8 cellular contexts compared by ENCODE assay signal in genomic region chr19:50432221-50432626, GRCh38. TPM values are rescaled to one million over a fixed set of nuclear protein-coding genes. Genes with fewer than 3 reads are reported as not detected.
DNase-seq lines count a peak whose midpoint lies in the region; ATAC-seq lines count a peak whose summit lies in the region.

No MANE protein-coding gene starts in this region.

- peak overlapping the region; percentile 55 for H2AFZ ChIP-seq in neuron (ENCODE audit: low read depth, low read length)

- H3K36me3 ChIP-seq in MG63 = no peaks in the 10 kb centered on the region
- H3K36me3 ChIP-seq in ectodermal cell (ENCODE audit: control insufficient read depth, insufficient read depth, low read length) = no peaks in the 10 kb centered on the region
- H3K36me3 ChIP-seq in neuron (ENCODE audit: insufficient read depth, low read length) = no peaks in the 10 kb centered on the region

- H3K27me3 ChIP-seq in MG63 (peaks cover 27% of the 10 kb centered on the region), ectodermal cell (ENCODE audit: control insufficient read depth, insufficient read depth, low read length, poor library complexity, severe bottlenecking) (peaks cover 10% of the 10 kb centered on the region), neuron (ENCODE audit: insufficient read depth, low read length) (peaks cover 33% of the 10 kb centered on the region)

- H3K4me1 ChIP-seq in ectodermal cell (ENCODE audit: control insufficient read depth, insufficient read depth, low read length) = peaks cover 14% of the 10 kb centered on the region
- peaks cover 9% of the 10 kb centered on the region for H3K4me1 ChIP-seq in neuron (ENCODE audit: insufficient read depth, low read length)

- DNase-seq in MG63 = no peak
- no peak for DNase-seq in islet precursor cell
- no peak for DNase-seq in SW480 (ENCODE audit: low spot score)

- no peak overlapping the region for H3K27ac ChIP-seq in ectodermal cell (ENCODE audit: insufficient read depth, low read depth, low read length, poor library complexity, severe bottlenecking)

- ATAC-seq in GM18867 (IDR thresholded peaks at IDR 0.05; ENCODE audit: unreplicated experiment) (peak; percentile 6), GM18517 (IDR thresholded peaks at IDR 0.05; ENCODE audit: unreplicated experiment) (no peak), HG03097 (IDR thresholded peaks at IDR 0.05; ENCODE audit: low FRiP score, unreplicated experiment) (no peak)

- 2% methylated on average over 27 of the region's 27 CpGs for WGBS in ectodermal cell, 2 experiments

- H3K4me3 ChIP-seq in MG63 (peak overlapping the region; percentile 42), ectodermal cell (ENCODE audit: insufficient read depth, low read depth, low read length) (peak overlapping the region; percentile 37), neuron (ENCODE audit: low read length) (peak overlapping the region; percentile 53)

- H3K9me3 ChIP-seq in MG63 (no peaks in the 10 kb centered on the region), ectodermal cell (ENCODE audit: control insufficient read depth, low read length) (no peaks in the 10 kb centered on the region), neuron (ENCODE audit: low read length) (no peaks in the 10 kb centered on the region)

RNA-seq across cellular contexts. Expression of gene MYBPC2, which starts 0.5 kb away (rescaled TPM):
- 0.03 TPM in 1 of 2 replicates, not detected in the other for total RNA-seq in MG63 (2014; rRNA removed; shearing (Covaris generic); ENCODE audit: low replicate concordance)
- 0.87 TPM for polyA plus RNA-seq in ectodermal cell (2013, experiment 1 of 4)
- polyA plus RNA-seq in ectodermal cell (2013, experiment 2 of 4) = 0.98 TPM
- polyA plus RNA-seq in ectodermal cell (2013, experiment 3 of 4) = 0.59 TPM
- 1.0 TPM for polyA plus RNA-seq in ectodermal cell (2013, experiment 4 of 4)

RNA-seq across cellular contexts. Expression of gene SPIB, which starts 13.5 kb away (rescaled TPM):
- not detected in 2 replicates for total RNA-seq in MG63 (2014; rRNA removed; shearing (Covaris generic); ENCODE audit: low replicate concordance)
- 0.28 TPM for polyA plus RNA-seq in ectodermal cell (2013, experiment 1 of 4)
- 0.16 TPM for polyA plus RNA-seq in ectodermal cell (2013, experiment 2 of 4)
- 0.21 TPM for polyA plus RNA-seq in ectodermal cell (2013, experiment 3 of 4)
- 0.16 TPM for polyA plus RNA-seq in ectodermal cell (2013, experiment 4 of 4)

RNA-seq across cellular contexts. Expression of gene EMC10, which starts 44.1 kb away (rescaled TPM):
- 98.5 and 127 TPM in 2 replicates for total RNA-seq in MG63 (2014; rRNA removed; shearing (Covaris generic); ENCODE audit: low replicate concordance)
- 92.1 TPM for polyA plus RNA-seq in ectodermal cell (2013, experiment 1 of 4)
- polyA plus RNA-seq in ectodermal cell (2013, experiment 2 of 4) = 76.1 TPM
- polyA plus RNA-seq in ectodermal cell (2013, experiment 3 of 4) = 75.9 TPM
- 83.0 TPM for polyA plus RNA-seq in ectodermal cell (2013, experiment 4 of 4)

RNA-seq across cellular contexts. Expression of gene GARIN5A, which starts 44.4 kb away (rescaled TPM):
- 1.2 TPM in 1 of 2 replicates, not detected in the other for total RNA-seq in MG63 (2014; rRNA removed; shearing (Covaris generic); ENCODE audit: low replicate concordance)
- polyA plus RNA-seq in ectodermal cell (2013, experiment 1 of 4) = 5.1 TPM
- 6.0 TPM for polyA plus RNA-seq in ectodermal cell (2013, experiment 2 of 4)
- 6.5 TPM for polyA plus RNA-seq in ectodermal cell (2013, experiment 3 of 4)
- 8.2 TPM for polyA plus RNA-seq in ectodermal cell (2013, experiment 4 of 4)

RNA-seq across cellular contexts. Expression of gene POLD1, which starts 48.1 kb away (rescaled TPM):
- 44.1 and 117 TPM in 2 replicates for total RNA-seq in MG63 (2014; rRNA removed; shearing (Covaris generic); ENCODE audit: low replicate concordance)
- 157 TPM for polyA plus RNA-seq in ectodermal cell (2013, experiment 1 of 4)
- 134 TPM for polyA plus RNA-seq in ectodermal cell (2013, experiment 2 of 4)
- polyA plus RNA-seq in ectodermal cell (2013, experiment 3 of 4) = 98.3 TPM
- 99.4 TPM for polyA plus RNA-seq in ectodermal cell (2013, experiment 4 of 4)
